Comparison of ENCODE assay signal across 2 cellular contexts in the genomic region with DNA sequence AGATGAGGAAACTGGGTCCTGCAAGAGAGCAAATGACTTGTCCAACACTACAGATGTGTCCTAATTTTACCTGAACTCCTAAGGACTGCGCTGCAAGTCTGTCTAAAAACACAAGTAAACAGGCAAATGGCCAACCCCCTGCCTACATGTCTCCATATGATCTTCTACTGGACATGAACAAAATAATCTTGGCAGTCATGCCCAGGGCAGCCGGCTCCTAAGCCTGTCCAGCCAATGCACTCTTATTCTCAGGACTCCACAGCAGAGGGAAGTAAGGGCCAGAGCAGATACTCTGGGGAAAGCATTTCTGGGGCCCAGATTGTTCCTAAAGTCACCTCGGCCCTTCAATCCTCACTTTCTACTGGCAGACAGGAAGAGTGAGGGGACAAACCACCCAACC.
TF ChIP-seq lines count a peak whose summit lies in the region.

No MANE protein-coding gene starts in this region.

TF ChIP-seq in H1, 55 proteins besides CTCF, POLR2A, EP300 and RAD21:
- TF ChIP-seq TCF12 (IDR thresholded peaks at IDR 0.05; ENCODE audit: low read depth, low read length): no peak
- no peak for TF ChIP-seq E2F6 (IDR thresholded peaks at IDR 0.05)
- TF ChIP-seq SIX5 (IDR thresholded peaks at IDR 0.05; ENCODE audit: low read depth, low read length): no peak
- TF ChIP-seq RNF2 (IDR thresholded peaks at IDR 0.05; ENCODE audit: borderline replicate concordance, low read depth, low read length, missing control alignments, poor library complexity, severe bottlenecking): no peak
- TF ChIP-seq KDM1A (IDR thresholded peaks at IDR 0.05; ENCODE audit: borderline replicate concordance, low read length): no peak
- TF ChIP-seq ZNF274 (IDR thresholded peaks at IDR 0.05; ENCODE audit: borderline replicate concordance, extremely low read depth, low read length): no peak
- TF ChIP-seq SIN3A (conservative IDR thresholded peaks at IDR 0.05 in 1 of 2, IDR thresholded peaks at IDR 0.05 in 1 of 2; ENCODE audit: low read depth in 1 of 2, low read length in 2 of 2): no peak
- no peak for TF ChIP-seq EGR1 (IDR thresholded peaks at IDR 0.05; ENCODE audit: borderline replicate concordance, low read depth, low read length)
- TF ChIP-seq SP1 (IDR thresholded peaks at IDR 0.05; ENCODE audit: low read depth, low read length): no peak
- TF ChIP-seq SIRT6 (IDR thresholded peaks at IDR 0.05; ENCODE audit: low read length): no peak
TF ChIP-seq in H1: peak in this region for 0.

TF ChIP-seq in SK-N-SH treated with all-trans-retinoic acid at 6 μM for 48 hours, 23 proteins besides CTCF, POLR2A, EP300 and RAD21:
- no peak for TF ChIP-seq ZNF8 (CRISPR knock-in tag; IDR thresholded peaks at IDR 0.05)
- TF ChIP-seq ESRRG (CRISPR knock-in tag; IDR thresholded peaks at IDR 0.05): no peak
- no peak for TF ChIP-seq OSR1 (CRISPR knock-in tag; IDR thresholded peaks at IDR 0.05)
- TF ChIP-seq RARB (CRISPR knock-in tag; IDR thresholded peaks at IDR 0.05): no peak
- no peak for TF ChIP-seq CSDC2 (CRISPR knock-in tag; IDR thresholded peaks at IDR 0.05)
